In the genomic region with DNA sequence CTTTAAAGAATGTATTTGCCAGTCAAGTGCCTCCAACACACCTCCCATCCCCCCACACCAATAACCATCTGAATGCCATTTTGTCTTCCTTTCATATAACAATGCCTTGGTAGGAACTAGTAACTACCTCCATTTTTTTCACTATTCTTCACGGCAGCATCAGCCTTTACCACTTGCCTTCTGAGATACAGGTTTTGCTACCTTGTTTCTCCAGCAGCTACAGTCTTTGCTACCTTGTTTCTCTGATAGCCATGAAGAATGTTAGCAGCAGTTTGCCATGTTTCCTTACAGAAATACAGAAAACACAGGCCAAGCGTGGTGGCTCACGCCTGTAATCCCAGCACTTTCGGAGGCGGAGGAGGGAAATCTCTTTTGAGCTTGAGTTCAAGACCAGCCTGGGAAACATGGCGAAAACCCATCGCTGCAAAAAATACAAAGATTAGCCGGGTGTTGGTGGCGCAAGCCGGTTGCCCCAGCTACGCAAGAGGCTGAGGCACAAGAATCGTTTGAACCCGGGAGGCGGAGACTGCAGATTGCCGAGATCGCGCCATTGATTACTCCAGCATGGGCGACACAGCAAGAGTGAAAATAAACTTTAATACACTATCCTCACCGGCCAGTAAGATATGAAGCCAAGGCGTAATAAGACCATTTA, we compare ENCODE assay signal across 8 cellular contexts.
DNase-seq lines count a peak whose midpoint lies in the region; ATAC-seq and TF ChIP-seq lines count a peak whose summit lies in the region.

No MANE protein-coding gene starts in this region.

- H3K4me3 ChIP-seq in muscle layer of colon (ENCODE audit: low read depth in 1 of 2, low read length in 2 of 2) (peak overlapping the region; percentile 62 to 80), vagina (peak overlapping the region; percentile 48 to 59)

- H3K9ac ChIP-seq in muscle layer of colon (ENCODE audit: low read length), result peak overlapping the region; percentile 86

- DNase-seq in activated naive CD4-positive, alpha-beta T cell treated with anti-CD3 and anti-CD28 coated beads for 36 hours, result peak; percentile 63
- no peak for DNase-seq in activated naive CD4-positive, alpha-beta T cell treated with anti-CD3 and anti-CD28 coated beads, Interleukin-2, amount 50 U/mL, for 16 hours
- DNase-seq in SKM-1 (lab: John Stamatoyannopoulos, UW; ENCODE audit: unreplicated experiment), result peak; percentile 66
- no peak for DNase-seq in vagina (ENCODE audit: extremely low spot score in 2 of 2)
- no peak for DNase-seq in NK-92 treated with Interleukin-12 subunit alpha and Interleukin-12 subunit beta, amount 100 ng/mL, for 24 hours (lab: John Stamatoyannopoulos, UW)

- CTCF ChIA-PET in activated naive CD4-positive, alpha-beta T cell treated with anti-CD3 and anti-CD28 coated beads for 36 hours (lab: Charles Lee), result interaction anchor here (0.6 to 1.9 kb wide), 7 partner anchors 10 to 63 kb away, joined by 3 to 8 read pairs (median 3); a partner anchor contains a TSS

- peak; percentile 15 for ATAC-seq in HG03439 (IDR thresholded peaks at IDR 0.05; ENCODE audit: unreplicated experiment)

- H3K4me1 Mint-ChIP-seq in activated naive CD4-positive, alpha-beta T cell treated with anti-CD3 and anti-CD28 coated beads for 36 hours (ENCODE audit: low read depth), result peaks cover 30% of the 10 kb centered on the region
- peaks cover 26% of the 10 kb centered on the region for H3K4me1 Mint-ChIP-seq in dendritic cell treated with granulocyte-macrophage colony-stimulating factor and Interleukin-4, amounts not matched to agents 40 ng/mL and 50 ng/mL, for 4 days (ENCODE audit: low read depth)

- H3K4me1 ChIP-seq in muscle layer of colon (ENCODE audit: insufficient read depth, low read length) (peaks cover 6% of the 10 kb centered on the region), vagina (peaks cover 28% of the 10 kb centered on the region)

- no peak for TF ChIP-seq POLR2A in vagina (IDR thresholded peaks at IDR 0.05)

- H3K4me3 Mint-ChIP-seq in activated naive CD4-positive, alpha-beta T cell treated with anti-CD3 and anti-CD28 coated beads for 36 hours, result peak overlapping the region; percentile 78
- H3K4me3 Mint-ChIP-seq in dendritic cell treated with granulocyte-macrophage colony-stimulating factor and Interleukin-4, amounts not matched to agents 40 ng/mL and 50 ng/mL, for 4 days, result peak overlapping the region; percentile 79

- no peak for TF ChIP-seq CTCF in vagina (IDR thresholded peaks at IDR 0.05)

- H3K27me3 ChIP-seq in muscle layer of colon (ENCODE audit: control insufficient read depth in 1 of 2, insufficient read depth in 2 of 2, low read length in 2 of 2) (peaks cover 0 to 7% of the 10 kb centered on the region in 2 donors), vagina (no peaks in the 10 kb centered on the region)

- peaks cover 1% of the 10 kb centered on the region for H3K27me3 Mint-ChIP-seq in activated naive CD4-positive, alpha-beta T cell treated with anti-CD3 and anti-CD28 coated beads for 36 hours (ENCODE audit: low read depth)
- no peaks in the 10 kb centered on the region for H3K27me3 Mint-ChIP-seq in dendritic cell treated with granulocyte-macrophage colony-stimulating factor and Interleukin-4, amounts not matched to agents 40 ng/mL and 50 ng/mL, for 4 days

- no peaks in the 10 kb centered on the region for H3K9me3 Mint-ChIP-seq in activated naive CD4-positive, alpha-beta T cell treated with anti-CD3 and anti-CD28 coated beads for 36 hours
- H3K9me3 Mint-ChIP-seq in dendritic cell treated with granulocyte-macrophage colony-stimulating factor and Interleukin-4, amounts not matched to agents 40 ng/mL and 50 ng/mL, for 4 days, result no peaks in the 10 kb centered on the region

- H3K27ac Mint-ChIP-seq in activated naive CD4-positive, alpha-beta T cell treated with anti-CD3 and anti-CD28 coated beads for 36 hours, result peak overlapping the region; percentile 94
- peak overlapping the region; percentile 93 for H3K27ac Mint-ChIP-seq in dendritic cell treated with granulocyte-macrophage colony-stimulating factor and Interleukin-4, amounts not matched to agents 40 ng/mL and 50 ng/mL, for 4 days

- no peaks in the 10 kb centered on the region for H3K36me3 ChIP-seq in muscle layer of colon (ENCODE audit: insufficient read depth, low read length)
- H3K36me3 ChIP-seq in vagina, result no peaks in the 10 kb centered on the region

- H3K27ac ChIP-seq in muscle layer of colon (ENCODE audit: low read depth, low read length), result peak overlapping the region; percentile 81
- H3K27ac ChIP-seq in vagina, result peak overlapping the region; percentile 69

- intact Hi-C loops in activated naive CD4-positive, alpha-beta T cell treated with anti-CD3 and anti-CD28 coated beads for 36 hours (cut with micrococcal nuclease), result loop anchor here (2.0 kb wide), 5 partner anchors 15 to 63 kb away; a partner anchor contains a TSS
- intact Hi-C loops in dendritic cell treated with granulocyte-macrophage colony-stimulating factor and Interleukin-4, amounts not matched to agents 40 ng/mL and 50 ng/mL, for 4 days (cut with micrococcal nuclease), result no loop called here
- intact Hi-C loops in vagina (cut with DNase I), result no loop called here

- peaks cover 4% of the 10 kb centered on the region for H3K36me3 Mint-ChIP-seq in activated naive CD4-positive, alpha-beta T cell treated with anti-CD3 and anti-CD28 coated beads for 36 hours (ENCODE audit: low read depth)
- H3K36me3 Mint-ChIP-seq in dendritic cell treated with granulocyte-macrophage colony-stimulating factor and Interleukin-4, amounts not matched to agents 40 ng/mL and 50 ng/mL, for 4 days (ENCODE audit: low read depth), result no peaks in the 10 kb centered on the region

- no peaks in the 10 kb centered on the region for H3K9me3 ChIP-seq in muscle layer of colon (ENCODE audit: low read length)
- H3K9me3 ChIP-seq in vagina, result no peaks in the 10 kb centered on the region

Comparison
In these comparisons a context has a peak if more than half of its experiments do, and no peak if none do; other contexts are left out.
1. DNase-seq: peak in activated naive CD4-positive, alpha-beta T cell treated with anti-CD3 and anti-CD28 coated beads for 36 hours (single experiment) and SKM-1 (single experiment); none in activated naive CD4-positive, alpha-beta T cell treated with anti-CD3 and anti-CD28 coated beads, Interleukin-2, amount 50 U/mL, for 16 hours (single experiment), vagina (0 of 2) and NK-92 treated with Interleukin-12 subunit alpha and Interleukin-12 subunit beta, amount 100 ng/mL, for 24 hours (single experiment).